In genomic region chr11:101914737-101915426, GRCh38 we compare ENCODE assay signal across 1 cellular context.
TF ChIP-seq lines count a peak whose summit lies in the region.

Gene CEP126, plus strand, starts transcription at chr11:101915010. Its CDS starts 275 bp downstream, at chr11:101915285.

TF ChIP-seq in SK-N-SH, 30 proteins besides CTCF, POLR2A, EP300 and RAD21 (continued from another document):
- no peak for TF ChIP-seq IRF3 (IDR thresholded peaks at IDR 0.05; ENCODE audit: low read depth, low read length)
- TF ChIP-seq RFX5 (IDR thresholded peaks at IDR 0.05; ENCODE audit: low read length): no peak
- peak; percentile 58; the same call in 1 of the 2 replicates for TF ChIP-seq ELF1 (IDR thresholded peaks at IDR 0.05)
- no peak for TF ChIP-seq CHD2 (IDR thresholded peaks at IDR 0.05; ENCODE audit: low read length, partially characterized antibody)
- TF ChIP-seq ZBTB33 (IDR thresholded peaks at IDR 0.05; ENCODE audit: borderline replicate concordance, low read depth): no peak
- TF ChIP-seq PBX3 (IDR thresholded peaks at IDR 0.05): no peak; the same call in 1 of the 2 replicates
- TF ChIP-seq POLR2AphosphoS5 (IDR thresholded peaks at IDR 0.05; ENCODE audit: low read depth, low read length): no peak; the same call in 1 of the 2 replicates
- peak; percentile 70; the same call in 1 of the 2 replicates for TF ChIP-seq TAF1 (IDR thresholded peaks at IDR 0.05; ENCODE audit: borderline replicate concordance, low read depth, low read length)
- peak; percentile 46; the same call in 1 of the 2 replicates for TF ChIP-seq GABPA (IDR thresholded peaks at IDR 0.05; ENCODE audit: low read depth)
- no peak for TF ChIP-seq JUND (IDR thresholded peaks at IDR 0.05)
- no peak for TF ChIP-seq USF1 (IDR thresholded peaks at IDR 0.05; ENCODE audit: borderline replicate concordance, low read depth)
- no peak for TF ChIP-seq EZH2phosphoT487 (IDR thresholded peaks at IDR 0.05; ENCODE audit: borderline replicate concordance, low read depth)
- TF ChIP-seq FOXJ3 (CRISPR knock-in tag; IDR thresholded peaks at IDR 0.05): peak; percentile 39; the same call in 1 of the 2 replicates
